ENCODE assay signal across 9 cellular contexts in genomic region chr17:83155128-83156081, GRCh38.
A peak's percentile ranks its signal among the peaks of the same experiment; 100 is the strongest.
DNase-seq lines count a peak whose midpoint lies in the region; ATAC-seq lines count a peak whose summit lies in the region.
"Had no signal": no experiment of that assay in that cellular context is flagged by ENCODE, and none has a peak within 500 bp of the region (broad histone marks: within the 10 kb centered on the region; RNA-seq: fewer than 3 reads in every experiment).

No MANE protein-coding gene starts in this region.

- H3K4me3 Mint-ChIP-seq in T-helper 17 cell = no peak overlapping the region

- H3K27me3 Mint-ChIP-seq in T-helper 17 cell = peaks cover 41% of the 10 kb centered on the region

- H3K36me3 Mint-ChIP-seq in T-helper 17 cell (ENCODE audit: low read depth) = no peaks in the 10 kb centered on the region

- no peaks in the 10 kb centered on the region for H3K9me3 ChIP-seq in T-helper 17 cell (ENCODE audit: control insufficient read depth, low read length, poor library complexity, severe bottlenecking)

- DNase-seq in NOMO-1 treated with DMSO at 0.1 percent for 48 hours (lab: John Stamatoyannopoulos, UW; ENCODE audit: unreplicated experiment) (peak; percentile 1), NOMO-1 treated with dmso at 0.1 percent for 144 hours (lab: John Stamatoyannopoulos, UW; ENCODE audit: unreplicated experiment) (no peak), T-helper 17 cell (no peak), glomerular visceral epithelial cell (ENCODE audit: extremely low spot score) (peak; percentile 16), NK-92 (lab: John Stamatoyannopoulos, UW; ENCODE audit: unreplicated experiment) (no peak), NCI-H524 (lab: John Stamatoyannopoulos, UW) (no peak), NCI-H226 (no peak)
- DNase-seq in stimulated activated CD8-positive, alpha-beta memory T cell treated with anti-CD3 and anti-CD28 coated beads, Interleukin-2, amount 100 ng/mL, for 48 hours (ENCODE audit: low read depth in 2 of 2) = peak; percentile 13 to 17
- DNase-seq: effector memory CD4-positive, alpha-beta T cell had no signal

- no peak overlapping the region for H3K27ac Mint-ChIP-seq in T-helper 17 cell

- ATAC-seq in T-helper 17 cell = peak; percentile 27

- H3K4me1 Mint-ChIP-seq in T-helper 17 cell = peaks cover 13% of the 10 kb centered on the region

Comparison
In these comparisons a context has a peak if more than half of its experiments do, and no peak if none do; other contexts are left out.
1. DNase-seq: peak in NOMO-1 treated with DMSO at 0.1 percent for 48 hours (single experiment), glomerular visceral epithelial cell (single experiment) and stimulated activated CD8-positive, alpha-beta memory T cell treated with anti-CD3 and anti-CD28 coated beads, Interleukin-2, amount 100 ng/mL, for 48 hours (2 of 2); none in NOMO-1 treated with dmso at 0.1 percent for 144 hours (single experiment), T-helper 17 cell (0 of 3), NK-92 (single experiment), NCI-H524 (0 of 2) and NCI-H226 (single experiment).